Comparison of ENCODE assay signal across 8 cellular contexts in the genomic region with DNA sequence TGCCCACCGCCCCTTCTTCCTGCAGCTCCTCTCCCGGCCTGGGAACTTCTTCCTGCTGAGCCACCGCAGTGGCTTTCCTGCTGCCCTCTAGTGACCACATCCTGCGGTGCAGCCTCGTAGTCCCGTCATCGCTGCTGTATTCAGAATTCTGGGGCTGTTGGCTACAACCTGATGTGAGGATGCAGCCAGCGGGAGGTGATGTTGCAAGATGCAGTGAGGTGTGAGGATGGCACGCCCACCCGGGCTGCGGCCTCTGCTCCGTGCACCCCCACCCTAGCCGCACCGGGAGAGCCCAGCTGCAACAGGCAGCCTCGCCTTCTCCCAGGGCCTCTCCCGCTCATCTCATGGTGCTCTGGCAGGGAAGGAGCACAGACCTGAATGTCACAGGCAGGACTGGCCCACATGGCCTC. TPM values are rescaled to one million over a fixed set of nuclear protein-coding genes. Genes with fewer than 3 reads are reported as not detected.
DNase-seq lines count a peak whose midpoint lies in the region; ATAC-seq and TF ChIP-seq lines count a peak whose summit lies in the region.

No MANE protein-coding gene starts in this region.

- peak overlapping the region in 19 of 59 donors; percentile 1 to 32 (median 9) for H3K4me3 ChIP-seq in dorsolateral prefrontal cortex
- no peak overlapping the region for H3K4me3 ChIP-seq in lower lobe of right lung

- TF ChIP-seq CTCF in dorsolateral prefrontal cortex (IDR thresholded peaks at IDR 0.05 in 54 of 56, conservative IDR thresholded peaks at IDR 0.05 in 2 of 56; ENCODE audit: low read depth in 1 of 56, partially characterized antibody in 56 of 56) (peak; percentile 75 to 95 (median 91)), lower lobe of right lung (IDR thresholded peaks at IDR 0.05) (peak; percentile 92)

- intact Hi-C loops in dorsolateral prefrontal cortex (cut with DNase I): loop anchor here (5.0 to 10.0 kb wide), 4 partner anchors 111 to 288 kb away; no protein-coding TSS in a partner anchor
- intact Hi-C loops in lower lobe of right lung (cut with DNase I): loop anchor here (10.0 kb wide), 1 partner anchor 281 kb away; no protein-coding TSS in a partner anchor

- H3K4me1 ChIP-seq in lower lobe of right lung: peaks cover 23% of the 10 kb centered on the region

- ATAC-seq in HG02678 (IDR thresholded peaks at IDR 0.05; ENCODE audit: unreplicated experiment) (peak; percentile 61), lower lobe of right lung (peak; percentile 64 to 77), HG02981 (IDR thresholded peaks at IDR 0.05; ENCODE audit: unreplicated experiment) (no peak)

- H3K27me3 ChIP-seq in dorsolateral prefrontal cortex: no peaks in the 10 kb centered on the region
- peaks cover 34% of the 10 kb centered on the region for H3K27me3 ChIP-seq in lower lobe of right lung (ENCODE audit: low read depth)

- H3K36me3 ChIP-seq in lower lobe of right lung: no peaks in the 10 kb centered on the region

- no peaks in the 10 kb centered on the region for H3K9me3 ChIP-seq in lower lobe of right lung

- peak overlapping the region in 51 of 59 donors; percentile 15 to 94 (median 65) for H3K27ac ChIP-seq in dorsolateral prefrontal cortex
- H3K27ac ChIP-seq in lower lobe of right lung: no peak overlapping the region

- DNase-seq in DMS 273 (lab: John Stamatoyannopoulos, UW; ENCODE audit: unreplicated experiment) (peak; percentile 83), NCI-H510A treated with DMSO at 0.1 percent for 48 hours (lab: John Stamatoyannopoulos, UW) (peak; percentile 7), dorsolateral prefrontal cortex (peak; percentile 78 to 89 (median 85)), lower lobe of right lung (peak; percentile 78)
- DNase-seq in activated CD4-positive, alpha-beta T cell treated with anti-CD3 and anti-CD28 coated beads, Interleukin-2, amount 50 U/mL, for 48 hours: peak; percentile 71 to 79
- DNase-seq in stimulated activated CD8-positive, alpha-beta memory T cell treated with anti-CD3 and anti-CD28 coated beads, Interleukin-12 subunit alpha, Interleukin-12 subunit beta, amount 100 ng/mL, for 1 hour (ENCODE audit: low read depth): peak; percentile 25

RNA-seq across cellular contexts. Expression of gene CHST1, which starts 10.1 kb away (rescaled TPM):
- total RNA-seq in dorsolateral prefrontal cortex: 100 to 1,000 TPM in 61 of 120 experiments, 10 to 100 TPM in 59; 51.7 to 159 (median 100) TPM
- 4.6 TPM for total RNA-seq in lower lobe of right lung

Comparison
In these comparisons a context has a peak if more than half of its experiments do, and no peak if none do; other contexts are left out.
1. DNase-seq: peak in every context shown above with its lines; median percentile 85 in dorsolateral prefrontal cortex; 83 in DMS 273; 78 in lower lobe of right lung; 75 in activated CD4-positive, alpha-beta T cell treated with anti-CD3 and anti-CD28 coated beads, Interleukin-2, amount 50 U/mL, for 48 hours; 25 in stimulated activated CD8-positive, alpha-beta memory T cell treated with anti-CD3 and anti-CD28 coated beads, Interleukin-12 subunit alpha, Interleukin-12 subunit beta, amount 100 ng/mL, for 1 hour; 7 in NCI-H510A treated with DMSO at 0.1 percent for 48 hours.